ENCODE assay signal across 13 cellular contexts in genomic region chr10:90947025-90947960, GRCh38. TPM values are rescaled to one million over a fixed set of nuclear protein-coding genes. Genes with fewer than 3 reads are reported as not detected.
DNase-seq lines count a peak whose midpoint lies in the region; ATAC-seq and TF ChIP-seq lines count a peak whose summit lies in the region.
"Had no signal": no experiment of that assay in that cellular context is flagged by ENCODE, and none has a peak within 500 bp of the region (broad histone marks: within the 10 kb centered on the region; RNA-seq: fewer than 3 reads in every experiment).

No MANE protein-coding gene starts in this region.

- peak overlapping the region; percentile 82 for H3K27ac Mint-ChIP-seq in activated T-helper 2 cell treated with anti-CD3 and anti-CD28 coated beads, Interferon-gamma antibody, Interleukin-2, Interleukin-4, amounts not matched to agents 10 μg/mL and 5 μg/mL and 100 μg/mL, durations not matched to agents 14 hours and 24 hours and 36 hours
- H3K27ac Mint-ChIP-seq: CD8-positive, alpha-beta T cell had no signal

- TF ChIP-seq CTCF in right lobe of liver (IDR thresholded peaks at IDR 0.05): no peak

- 54% methylated on average over 5 of the region's 5 CpGs for WGBS in right lobe of liver (ENCODE audit: insufficient coverage, low coverage, low lambda C conversion rate, missing lambda C conversion rate)

- peaks cover 30% of the 10 kb centered on the region for H3K9me3 Mint-ChIP-seq in activated T-helper 2 cell treated with anti-CD3 and anti-CD28 coated beads, Interferon-gamma antibody, Interleukin-2, Interleukin-4, amounts not matched to agents 10 μg/mL and 5 μg/mL and 100 μg/mL, durations not matched to agents 14 hours and 24 hours and 36 hours
- H3K9me3 Mint-ChIP-seq: CD8-positive, alpha-beta T cell had no signal

- H3K4me1 Mint-ChIP-seq in activated T-helper 2 cell treated with anti-CD3 and anti-CD28 coated beads, Interferon-gamma antibody, Interleukin-2, Interleukin-4, amounts not matched to agents 10 μg/mL and 5 μg/mL and 100 μg/mL, durations not matched to agents 14 hours and 24 hours and 36 hours (ENCODE audit: low read depth): peaks cover 30% of the 10 kb centered on the region

- TF ChIP-seq POLR2A in right lobe of liver (IDR thresholded peaks at IDR 0.05): no peak

- H3K36me3 Mint-ChIP-seq in activated T-helper 2 cell treated with anti-CD3 and anti-CD28 coated beads, Interferon-gamma antibody, Interleukin-2, Interleukin-4, amounts not matched to agents 10 μg/mL and 5 μg/mL and 100 μg/mL, durations not matched to agents 14 hours and 24 hours and 36 hours (ENCODE audit: low read depth): peaks cover 25% of the 10 kb centered on the region
- H3K36me3 Mint-ChIP-seq: CD8-positive, alpha-beta T cell had no signal

- H3K9me3 ChIP-seq in right lobe of liver: no peaks in the 10 kb centered on the region

- H3K27ac ChIP-seq in right lobe of liver: no peak overlapping the region
- H3K27ac ChIP-seq: thoracic aorta had no signal

- H3K4me3 Mint-ChIP-seq in activated T-helper 2 cell treated with anti-CD3 and anti-CD28 coated beads, Interferon-gamma antibody, Interleukin-2, Interleukin-4, amounts not matched to agents 10 μg/mL and 5 μg/mL and 100 μg/mL, durations not matched to agents 14 hours and 24 hours and 36 hours (ENCODE audit: low read depth): peak overlapping the region; percentile 18
- H3K4me3 Mint-ChIP-seq: CD8-positive, alpha-beta T cell had no signal

- H3K4me1 ChIP-seq in right lobe of liver: no peaks in the 10 kb centered on the region

- H3K36me3 ChIP-seq in right lobe of liver: no peaks in the 10 kb centered on the region
- H3K36me3 ChIP-seq: thoracic aorta had no signal

- DNase-seq in A172 (ENCODE audit: low spot score): peak; percentile 31
- peak; percentile 14 for DNase-seq in activated T-helper 2 cell treated with anti-CD3 and anti-CD28 coated beads, Interferon-gamma antibody, Interleukin-2, Interleukin-4, amounts not matched to agents 10 μg/mL and 5 μg/mL and 100 μg/mL, durations not matched to agents 14 hours and 24 hours and 36 hours (ENCODE audit: low spot score)
- DNase-seq in C1 segment of cervical spinal cord (lab: John Stamatoyannopoulos, UW): no peak
- no peak for DNase-seq in right lobe of liver
- no peak for DNase-seq in NCI-H1694 treated with DMSO at 0.1 percent for 48 hours (lab: John Stamatoyannopoulos, UW)
- DNase-seq: activated T-cell treated with anti-CD3 and anti-CD28 coated beads for 4 hours; CD8-positive, alpha-beta T cell had no signal

- H3K27me3 Mint-ChIP-seq in activated T-helper 2 cell treated with anti-CD3 and anti-CD28 coated beads, Interferon-gamma antibody, Interleukin-2, Interleukin-4, amounts not matched to agents 10 μg/mL and 5 μg/mL and 100 μg/mL, durations not matched to agents 14 hours and 24 hours and 36 hours (ENCODE audit: low read depth): peaks cover 4% of the 10 kb centered on the region

- H3K4me3 ChIP-seq in right lobe of liver: no peak overlapping the region
- H3K4me3 ChIP-seq: lung, thoracic aorta had no signal

- ATAC-seq in GM18519 (IDR thresholded peaks at IDR 0.05; ENCODE audit: low FRiP score, unreplicated experiment): peak; percentile 84
- ATAC-seq in HG03108 (IDR thresholded peaks at IDR 0.05; ENCODE audit: unreplicated experiment): peak; percentile 90
- no peak for ATAC-seq in HG02870 (IDR thresholded peaks at IDR 0.05; ENCODE audit: unreplicated experiment)
- ATAC-seq in right lobe of liver: no peak
- ATAC-seq: CD8-positive, alpha-beta T cell; Right ventricle myocardium inferior had no signal

- H3K27me3 ChIP-seq in right lobe of liver: no peaks in the 10 kb centered on the region

- intact Hi-C loops in activated T-helper 2 cell treated with anti-CD3 and anti-CD28 coated beads, Interferon-gamma antibody, Interleukin-2, Interleukin-4, amounts not matched to agents 10 μg/mL and 5 μg/mL and 100 μg/mL, durations not matched to agents 14 hours and 24 hours and 36 hours (cut with micrococcal nuclease): no loop called here
- intact Hi-C loops in right lobe of liver (cut with DNase I): no loop called here

RNA-seq across cellular contexts. Expression of gene ANKRD1, which starts 26.4 kb away (rescaled TPM):
- 705 and 1,018 TPM in 2 replicates for total RNA-seq in A172 (2014; rRNA removed; shearing (Covaris generic))
- not detected in 2 replicates for total RNA-seq in activated T-helper 2 cell treated with anti-CD3 and anti-CD28 coated beads, Interferon-gamma antibody, Interleukin-2, Interleukin-4, amounts not matched to agents 10 μg/mL and 5 μg/mL and 100 μg/mL, durations not matched to agents 14 hours and 24 hours and 36 hours
- total RNA-seq in right lobe of liver: 1 to 10 TPM in 3 of 6 experiments, under 1 TPM in 2, not detected in 1; 0.34 to 5.0 (median 4.7) TPM
- total RNA-seq: CD8-positive, alpha-beta T cell had no signal

Comparison
In these comparisons a context has a peak if more than half of its experiments do, and no peak if none do; other contexts are left out.
1. DNase-seq: peak in A172 (single experiment) and activated T-helper 2 cell treated with anti-CD3 and anti-CD28 coated beads, Interferon-gamma antibody, Interleukin-2, Interleukin-4, amounts not matched to agents 10 μg/mL and 5 μg/mL and 100 μg/mL, durations not matched to agents 14 hours and 24 hours and 36 hours (single experiment); none in C1 segment of cervical spinal cord (0 of 14), right lobe of liver (0 of 3) and NCI-H1694 treated with DMSO at 0.1 percent for 48 hours (single experiment).
2. ATAC-seq: peak in GM18519 (single experiment) and HG03108 (single experiment); none in HG02870 (single experiment) and right lobe of liver (0 of 4).
3. RNA of gene ANKRD1, which starts 26.4 kb away (total RNA-seq): 705 to 1,018 TPM in A172; 0.34 to 5.0 TPM in right lobe of liver and not detected in activated T-helper 2 cell treated with anti-CD3 and anti-CD28 coated beads, Interferon-gamma antibody, Interleukin-2, Interleukin-4, amounts not matched to agents 10 μg/mL and 5 μg/mL and 100 μg/mL, durations not matched to agents 14 hours and 24 hours and 36 hours; every median in the first group is over 100 times any median in the second.